In genomic region chr15:82445420-82445819, GRCh38 we compare ENCODE assay signal across 8 cellular contexts. TPM values are rescaled to one million over a fixed set of nuclear protein-coding genes. Genes with fewer than 3 reads are reported as not detected.
DNase-seq lines count a peak whose midpoint lies in the region; ATAC-seq and TF ChIP-seq lines count a peak whose summit lies in the region.
"Not testable (repeated sequence)": the region's sequence is repeated elsewhere in the genome, so short reads cannot be mapped to it uniquely, and the experiment has no call there.

No MANE protein-coding gene starts in this region.

- not testable (repeated sequence) for H3K4me1 ChIP-seq in DOHH2 (ENCODE audit: control insufficient read depth, low read length); SJCRH30

- H3K9me2 ChIP-seq in DOHH2 (replicated peaks; ENCODE audit: control insufficient read depth, low read length), result not testable (repeated sequence)

- not testable (repeated sequence) for H3K4me3 ChIP-seq in DOHH2 (ENCODE audit: low read length)
- H3K4me3 ChIP-seq in SJCRH30, result peak overlapping the region; percentile 31; the same call in 1 of the 2 replicates

- not testable (repeated sequence) for H3K27ac Mint-ChIP-seq in MCF 10A (ENCODE audit: low read depth, unreplicated experiment); naive B cell

- POLR2A ChIA-PET in MCF 10A (lab: Yijun Ruan, JAX), result not testable (repeated sequence)

- H3F3A ChIP-seq in DOHH2 (ENCODE audit: control insufficient read depth, insufficient read depth), result not testable (repeated sequence)

- H3K36me3 Mint-ChIP-seq in MCF 10A (ENCODE audit: insufficient read depth, unreplicated experiment); naive B cell: not testable (repeated sequence)

- CTCF ChIA-PET in MCF 10A (lab: Yijun Ruan, JAX), result not testable (repeated sequence)

- not testable (repeated sequence) for TF ChIP-seq CTCF in DOHH2 (IDR thresholded peaks at IDR 0.05; ENCODE audit: low read depth, low read length, poor library complexity, severe bottlenecking)
- TF ChIP-seq CTCF in MCF 10A (IDR thresholded peaks at IDR 0.05; ENCODE audit: unreplicated experiment), result peak; percentile 7

- DNase-seq in SJCRH30 (peak in 1 of 2 experiments; percentile 8), head of caudate nucleus (peak in 36 of 42 donors; percentile 1 to 55 (median 24)), naive B cell (peak; percentile 31), ureter (ENCODE audit: low spot score) (peak; percentile 44)
- peak; percentile 34 for DNase-seq in activated CD8-positive, alpha-beta memory T cell treated with anti-CD3 and anti-CD28 coated beads, Interleukin-2, amount 50 U/mL, for 4 hours
- DNase-seq in MCF 10A (ENCODE audit: unreplicated experiment), result not testable (repeated sequence)
- peak; percentile 13 for DNase-seq in stimulated activated CD4-positive, alpha-beta T cell treated with anti-CD3 and anti-CD28 coated beads, Interleukin-12 subunit alpha, Interleukin-12 subunit beta, amount 100 ng/mL, for 4 hours

- not testable (repeated sequence) for H3K27ac ChIP-seq in DOHH2 (ENCODE audit: low read depth, low read length); SJCRH30

- H4K20me1 ChIP-seq in DOHH2 (ENCODE audit: control insufficient read depth, insufficient read depth, low read depth, low read length), result not testable (repeated sequence)

- not testable (repeated sequence) for H3K4me1 Mint-ChIP-seq in MCF 10A (ENCODE audit: insufficient read depth, unreplicated experiment); naive B cell

- H3K4me2 ChIP-seq in DOHH2 (ENCODE audit: low read length), result peak overlapping the region; percentile 21; the same call in 1 of the 2 replicates

- not testable (repeated sequence) for H3K27me3 Mint-ChIP-seq in MCF 10A (ENCODE audit: insufficient read depth, unreplicated experiment); naive B cell

- not testable (repeated sequence) for H3K36me3 ChIP-seq in DOHH2 (ENCODE audit: control insufficient read depth, low read length); SJCRH30

- not testable (repeated sequence) for ATAC-seq in naive B cell (ENCODE audit: low read depth in 2 of 2)

- not testable (repeated sequence) for BruUV-seq in MCF 10A (replicated peaks; lab: Mats Ljungman, UMichigan)

- H3K79me2 ChIP-seq in DOHH2 (ENCODE audit: control insufficient read depth, low read length), result not testable (repeated sequence)

- H3K9me3 Mint-ChIP-seq in MCF 10A (ENCODE audit: unreplicated experiment); naive B cell: not testable (repeated sequence)

- H3K27me3 ChIP-seq in DOHH2 (ENCODE audit: control insufficient read depth, low read length); SJCRH30: not testable (repeated sequence)

- not testable (repeated sequence) for H3K4me3 Mint-ChIP-seq in MCF 10A (ENCODE audit: unreplicated experiment)
- peak overlapping the region in 6 of 8 donors; percentile 25 to 73 (median 55) for H3K4me3 Mint-ChIP-seq in naive B cell

- not testable (repeated sequence) for H3K9me3 ChIP-seq in DOHH2 (ENCODE audit: control insufficient read depth, insufficient read depth, low read length); SJCRH30 (replicated peaks)

- intact Hi-C loops in MCF 10A (cut with micrococcal nuclease); head of caudate nucleus (cut with DNase I): not testable (repeated sequence)

RNA-seq across cellular contexts. Expression of gene GOLGA6L9, which starts 15.8 kb away (rescaled TPM):
- total RNA-seq in SJCRH30 (2014; rRNA removed; shearing (Covaris generic)), result 4.7 and 7.3 TPM in 2 replicates
- total RNA-seq in MCF 10A (2022), result 4.1 and 5.3 TPM in 2 replicates
- polyA plus RNA-seq in naive B cell (ENCODE audit: low read depth in 6 of 6), result under 1 TPM in 5 of 6 donors, not detected in 1; 0.16 to 0.86 (median 0.48) TPM
- total RNA-seq in ureter, result 7.9 TPM
